ENCODE assay signal across 7 cellular contexts in genomic region chr3:13091898-13092620, GRCh38. TPM values are rescaled to one million over a fixed set of nuclear protein-coding genes. Genes with fewer than 3 reads are reported as not detected.
DNase-seq lines count a peak whose midpoint lies in the region; ATAC-seq, FAIRE-seq and TF ChIP-seq lines count a peak whose summit lies in the region.

No MANE protein-coding gene starts in this region.

- peak; percentile 98 for TF ChIP-seq CTCF in GM12874 (IDR thresholded peaks at IDR 0.05; ENCODE audit: insufficient read depth, low read depth, low read length)
- TF ChIP-seq CTCF in endothelial cell of umbilical vein (IDR thresholded peaks at IDR 0.05; ENCODE audit: extremely low read depth in 1 of 2, insufficient read depth in 1 of 2, low read depth in 1 of 2, low read length in 2 of 2): peak; percentile 66 to 95
- peak; percentile 97 for TF ChIP-seq CTCF in mucosa of descending colon (IDR thresholded peaks at IDR 0.05)

- no peak for TF ChIP-seq POLR2A in endothelial cell of umbilical vein (IDR thresholded peaks at IDR 0.05; ENCODE audit: low read depth, low read length)

- no peaks in the 10 kb centered on the region for H3K79me2 ChIP-seq in endothelial cell of umbilical vein (ENCODE audit: control insufficient read depth, insufficient read depth, low read length)

- H3K27ac ChIP-seq in endothelial cell of umbilical vein (ENCODE audit: insufficient read depth, low read depth, low read length): no peak overlapping the region

- H3K9ac ChIP-seq in NT2/D1 (ENCODE audit: insufficient read length, low read depth) (peak overlapping the region; percentile 57), endothelial cell of umbilical vein (replicated peaks; ENCODE audit: extremely low read depth, insufficient read depth, low read length) (no peak overlapping the region)

- CTCF ChIA-PET in endothelial cell of umbilical vein (lab: Charles Lee): interaction anchor here (0.5 to 7.4 kb wide), 63 partner anchors 9 to 795 kb away, joined by 3 to 214 read pairs (median 4); partner anchors contain the start of genes HDAC11 and IQSEC1

- BruUV-seq in endothelial cell of umbilical vein (replicated peaks; lab: Mats Ljungman, UMichigan): no TSS peak

- DNase-seq in NT2/D1 (ENCODE audit: low read depth, low spot score): peak; percentile 73
- peak; percentile 16 for DNase-seq in activated CD8-positive, alpha-beta memory T cell treated with anti-CD3 and anti-CD28 coated beads, Interleukin-2, amount 50 U/mL, for 1 hour (ENCODE audit: extremely low read depth)
- peak; percentile 72 for DNase-seq in endothelial cell of umbilical vein (ENCODE audit: low read depth, low spot score)
- DNase-seq in mucosa of descending colon: peak; percentile 85 to 94 (median 89)
- peak; percentile 69 for DNase-seq in stimulated activated CD8-positive, alpha-beta memory T cell treated with anti-CD3 and anti-CD28 coated beads, Interleukin-4, amount 100 ng/mL, for 24 hours (ENCODE audit: low read depth)

- no peaks in the 10 kb centered on the region for H3K9me1 ChIP-seq in endothelial cell of umbilical vein (replicated peaks; ENCODE audit: control insufficient read depth, extremely low read depth, insufficient read depth, low read length)

- H3K4me3 ChIP-seq in NT2/D1 (ENCODE audit: insufficient read length, low read depth) (no peak overlapping the region), endothelial cell of umbilical vein (replicated peaks in 1 of 3; ENCODE audit: insufficient read depth in 1 of 3, low read depth in 1 of 3, low read length in 3 of 3) (no peak overlapping the region), mucosa of descending colon (no peak overlapping the region)

- no peaks in the 10 kb centered on the region for H4K20me1 ChIP-seq in endothelial cell of umbilical vein (replicated peaks; ENCODE audit: control insufficient read depth, extremely low read depth, insufficient read depth, low read length)

- H3K27me3 ChIP-seq in NT2/D1 (ENCODE audit: insufficient read depth, insufficient read length) (no peaks in the 10 kb centered on the region), endothelial cell of umbilical vein (ENCODE audit: control insufficient read depth in 2 of 2, insufficient read depth in 2 of 2, low read length in 2 of 2) (peaks cover 3 to 6% of the 10 kb centered on the region in 2 experiments)

- FAIRE-seq in endothelial cell of umbilical vein (lab: Jason Lieb, UNC): peak; percentile 24

- H3K36me3 ChIP-seq in NT2/D1 (ENCODE audit: insufficient read depth, insufficient read length, low read length) (no peaks in the 10 kb centered on the region), endothelial cell of umbilical vein (ENCODE audit: control insufficient read depth in 2 of 2, extremely low read depth in 1 of 2, insufficient read depth in 2 of 2, low read length in 2 of 2) (no peaks in the 10 kb centered on the region), mucosa of descending colon (ENCODE audit: low read depth) (no peaks in the 10 kb centered on the region)

- intact Hi-C loops in endothelial cell of umbilical vein (cut with micrococcal nuclease) (loop anchor here (1.0 kb wide), 3 partner anchors 360 to 556 kb away; no protein-coding TSS in a partner anchor), mucosa of descending colon (cut with DNase I, micrococcal nuclease) (loop anchor here (2.0 to 10.0 kb wide), 2 partner anchors 361 to 363 kb away; no protein-coding TSS in a partner anchor)

- H3K4me2 ChIP-seq in endothelial cell of umbilical vein (ENCODE audit: insufficient read depth, low read length): no peak overlapping the region

- POLR2A ChIA-PET in endothelial cell of umbilical vein (lab: Charles Lee): no interaction called here

- no peak overlapping the region for H2AFZ ChIP-seq in endothelial cell of umbilical vein (ENCODE audit: low read depth, low read length)

- dilution Hi-C loops in endothelial cell of umbilical vein (cut with MboI; ENCODE audit: extremely low pct_ligation_motif_present, low sequenced_read_pairs): loop anchor here (25.0 kb wide), 1 partner anchor 370 kb away; no protein-coding TSS in a partner anchor

- ATAC-seq in HG03064 (IDR thresholded peaks at IDR 0.05; ENCODE audit: low read depth, unreplicated experiment) (peak; percentile 50), mucosa of descending colon (peak; percentile 87)

- H3K4me1 ChIP-seq in NT2/D1 (ENCODE audit: insufficient read depth, insufficient read length): peaks cover 14% of the 10 kb centered on the region
- H3K4me1 ChIP-seq in endothelial cell of umbilical vein (ENCODE audit: control insufficient read depth, extremely low read depth, insufficient read depth, low read length): no peaks in the 10 kb centered on the region
- H3K4me1 ChIP-seq in mucosa of descending colon (ENCODE audit: low read depth): no peaks in the 10 kb centered on the region

- H3K9me3 ChIP-seq in NT2/D1 (ENCODE audit: insufficient read depth, low read length) (no peaks in the 10 kb centered on the region), endothelial cell of umbilical vein (replicated peaks; ENCODE audit: control insufficient read depth, insufficient read depth, low read length) (no peaks in the 10 kb centered on the region), mucosa of descending colon (no peaks in the 10 kb centered on the region)

TF ChIP-seq in endothelial cell of umbilical vein, 7 proteins besides CTCF, POLR2A, EP300 and RAD21:
- no peak for TF ChIP-seq FOS (IDR thresholded peaks at IDR 0.05; ENCODE audit: borderline replicate concordance, insufficient read depth, low read length)
- no peak for TF ChIP-seq POLR2AphosphoS5 (IDR thresholded peaks at IDR 0.05; ENCODE audit: insufficient read depth, low read depth, low read length)
- TF ChIP-seq JUN (IDR thresholded peaks at IDR 0.05; ENCODE audit: borderline replicate concordance, insufficient read depth, insufficient read length, low read depth): no peak
- TF ChIP-seq MAX (IDR thresholded peaks at IDR 0.05; ENCODE audit: insufficient read depth, insufficient read length): no peak
- no peak for TF ChIP-seq GATA2 (IDR thresholded peaks at IDR 0.05; ENCODE audit: insufficient read depth, insufficient read length, low read depth, low read length)

RNA-seq across cellular contexts. Expression of gene IQSEC1, which starts 18.8 kb away (rescaled TPM):
- total RNA-seq in endothelial cell of umbilical vein (15.5 and 18.0 TPM in 2 replicates), mucosa of descending colon (10 to 100 TPM; 19.8 to 42.2 (median 21.9) TPM)
- polyA plus RNA-seq in endothelial cell of umbilical vein: 5.2 and 5.3 TPM in 2 replicates
- polyA plus RNA-seq in endothelial cell of umbilical vein (2011; cell fraction: cytosol; rRNA removed): 5.0 and 5.1 TPM in 2 replicates
- polyA plus RNA-seq in endothelial cell of umbilical vein (2011; cell fraction: nucleus; rRNA removed): 16.4 and 18.0 TPM in 2 replicates
- polyA plus RNA-seq in endothelial cell of umbilical vein (2012): 9.5 and 10.9 TPM in 2 replicates
- polyA minus RNA-seq in endothelial cell of umbilical vein: 7.7 and 8.5 TPM in 2 replicates
- 5.1 TPM for polyA minus RNA-seq in endothelial cell of umbilical vein (2011; cell fraction: cytosol; rRNA and poly(A)+ RNA removed)
- 10.6 and 17.4 TPM in 2 replicates for polyA minus RNA-seq in endothelial cell of umbilical vein (2011; cell fraction: nucleus; rRNA and poly(A)+ RNA removed)

Comparison
In these comparisons a context has a peak if more than half of its experiments do, and no peak if none do; other contexts are left out.
1. DNase-seq: peak in every context shown above with its lines; median percentile 89 in mucosa of descending colon; 73 in NT2/D1; 72 in endothelial cell of umbilical vein; 69 in stimulated activated CD8-positive, alpha-beta memory T cell treated with anti-CD3 and anti-CD28 coated beads, Interleukin-4, amount 100 ng/mL, for 24 hours; 16 in activated CD8-positive, alpha-beta memory T cell treated with anti-CD3 and anti-CD28 coated beads, Interleukin-2, amount 50 U/mL, for 1 hour.